Comparison of ENCODE assay signal across 20 cellular contexts in genomic region chr15:55387027-55387426, GRCh38. TPM values are rescaled to one million over a fixed set of nuclear protein-coding genes. Genes with fewer than 3 reads are reported as not detected.
"Had no signal": no experiment of that assay in that cellular context is flagged by ENCODE, and none has a peak within 500 bp of the region (broad histone marks: within the 10 kb centered on the region; RNA-seq: fewer than 3 reads in every experiment).

No MANE protein-coding gene starts in this region.

- H3K79me2 ChIP-seq: parathyroid adenoma had no signal

- DNase-seq: activated naive CD8-positive, alpha-beta T cell treated with anti-CD3 and anti-CD28 coated beads, Interleukin-2, amount 10 ng/mL, durations not matched to agents 7 days and 5 days; activated T-cell treated with anti-CD3 and anti-CD28 coated beads, Interleukin-2, amount 50 U/mL, for 1 hour; amygdala; effector CD4-positive, alpha-beta T cell; heart left ventricle; islet precursor cell; left colon; mesenchymal stem cell; right lobe of liver; stimulated activated CD4-positive, alpha-beta T cell treated with anti-CD3 and anti-CD28 coated beads, Interleukin-1b, Interleukin-23, amount 100 ng/mL, for 48 hours; stimulated activated naive CD8-positive, alpha-beta T cell treated with anti-CD3 and anti-CD28 coated beads, Interleukin-15, amount 100 ng/mL, for 72 hours; T-helper 1 cell; T-helper 9 cell; tibial artery had no signal

- H3K4me3 ChIP-seq: esophagus muscularis mucosa, heart left ventricle, right lobe of liver, skin epidermis, tibial artery had no signal

- H3K27ac Mint-ChIP-seq: activated naive CD8-positive, alpha-beta T cell treated with anti-CD3 and anti-CD28 coated beads, Interleukin-2, amount 10 ng/mL, durations not matched to agents 7 days and 5 days; dendritic cell treated with granulocyte-macrophage colony-stimulating factor and Interleukin-4, amounts not matched to agents 40 ng/mL and 50 ng/mL, for 4 days; nephron; stimulated activated effector memory CD8-positive, alpha-beta T cell treated with anti-CD3 and anti-CD28 coated beads, Interleukin-12 subunit alpha, Interleukin-12 subunit beta, amount 100 ng/mL, for 72 hours had no signal

- H3K4me1 Mint-ChIP-seq: nephron had no signal

- H3K27me3 Mint-ChIP-seq: activated naive CD8-positive, alpha-beta T cell treated with anti-CD3 and anti-CD28 coated beads, Interleukin-2, amount 10 ng/mL, durations not matched to agents 7 days and 5 days; dendritic cell treated with granulocyte-macrophage colony-stimulating factor and Interleukin-4, amounts not matched to agents 40 ng/mL and 50 ng/mL, for 4 days; stimulated activated naive CD8-positive, alpha-beta T cell treated with anti-CD3 and anti-CD28 coated beads, Interleukin-15, amount 100 ng/mL, for 72 hours had no signal

- H3K27ac ChIP-seq: esophagus muscularis mucosa, heart left ventricle, parathyroid adenoma, right lobe of liver, skin epidermis, tibial artery had no signal

- H3K27me3 ChIP-seq: esophagus muscularis mucosa, heart left ventricle, right lobe of liver, tibial artery had no signal

- H2AFZ ChIP-seq: parathyroid adenoma had no signal

- H3K4me1 ChIP-seq: parathyroid adenoma, right lobe of liver, tibial artery had no signal

- H3K4me3 Mint-ChIP-seq: activated naive CD8-positive, alpha-beta T cell treated with anti-CD3 and anti-CD28 coated beads, Interleukin-2, amount 10 ng/mL, durations not matched to agents 7 days and 5 days; dendritic cell treated with granulocyte-macrophage colony-stimulating factor and Interleukin-4, amounts not matched to agents 40 ng/mL and 50 ng/mL, for 4 days; nephron; stimulated activated effector memory CD8-positive, alpha-beta T cell treated with anti-CD3 and anti-CD28 coated beads, Interleukin-12 subunit alpha, Interleukin-12 subunit beta, amount 100 ng/mL, for 72 hours; stimulated activated naive CD8-positive, alpha-beta T cell treated with anti-CD3 and anti-CD28 coated beads, Interleukin-15, amount 100 ng/mL, for 72 hours had no signal

- H3K9me3 ChIP-seq: esophagus muscularis mucosa, heart left ventricle, right lobe of liver, tibial artery had no signal

- H3K9ac ChIP-seq: parathyroid adenoma had no signal

- ATAC-seq: heart left ventricle; left colon; right lobe of liver; stimulated activated effector memory CD8-positive, alpha-beta T cell treated with anti-CD3 and anti-CD28 coated beads, Interleukin-12 subunit alpha, Interleukin-12 subunit beta, amount 100 ng/mL, for 72 hours; stimulated activated naive CD8-positive, alpha-beta T cell treated with anti-CD3 and anti-CD28 coated beads, Interleukin-15, amount 100 ng/mL, for 72 hours had no signal

- H3K9me3 Mint-ChIP-seq: activated naive CD8-positive, alpha-beta T cell treated with anti-CD3 and anti-CD28 coated beads, Interleukin-2, amount 10 ng/mL, durations not matched to agents 7 days and 5 days; dendritic cell treated with granulocyte-macrophage colony-stimulating factor and Interleukin-4, amounts not matched to agents 40 ng/mL and 50 ng/mL, for 4 days; stimulated activated effector memory CD8-positive, alpha-beta T cell treated with anti-CD3 and anti-CD28 coated beads, Interleukin-12 subunit alpha, Interleukin-12 subunit beta, amount 100 ng/mL, for 72 hours; stimulated activated naive CD8-positive, alpha-beta T cell treated with anti-CD3 and anti-CD28 coated beads, Interleukin-15, amount 100 ng/mL, for 72 hours had no signal

RNA-seq across cellular contexts. Expression of gene PIERCE2, which starts 21.3 kb away (rescaled TPM):
- total RNA-seq: activated naive CD8-positive, alpha-beta T cell treated with anti-CD3 and anti-CD28 coated beads, Interleukin-2, amount 10 ng/mL, durations not matched to agents 7 days and 5 days had no signal
